Comparison of ENCODE assay signal across 8 cellular contexts in genomic region chr2:112584134-112584890, GRCh38. TPM values are rescaled to one million over a fixed set of nuclear protein-coding genes. Genes with fewer than 3 reads are reported as not detected.
DNase-seq lines count a peak whose midpoint lies in the region; ATAC-seq and TF ChIP-seq lines count a peak whose summit lies in the region.

CHCHD5 (plus strand) TSS chr2:112584609; CDS start chr2:112584648, 39 bp downstream.

- no peak for TF ChIP-seq RAD21 in Ishikawa (IDR thresholded peaks at IDR 0.05; ENCODE audit: low read depth)

- peak within 1 kb of the TSS; percentile 82 for H3K9ac ChIP-seq in mucosa of stomach (ENCODE audit: low read length)

- peak within 1 kb of the TSS; percentile 80 to 97 (median 91) for H3K27ac ChIP-seq in Peyer's patch
- H3K27ac ChIP-seq in esophagus (ENCODE audit: low read depth in 2 of 2, low read length in 1 of 2), result peak within 1 kb of the TSS; percentile 98 to 100

- ATAC-seq in GM21619 (IDR thresholded peaks at IDR 0.05; ENCODE audit: unreplicated experiment), result peak; percentile 88
- ATAC-seq in activated T-cell treated with anti-CD3 and anti-CD28 coated beads, Interleukin-2, amount 50 U/mL, for 4 hours, result peak; percentile 94

- H3K4me1 ChIP-seq in Peyer's patch, result peaks cover 3 to 10% (median 7%) of the 10 kb centered on the region in 4 donors
- peaks cover 10 to 11% of the 10 kb centered on the region in 2 donors for H3K4me1 ChIP-seq in esophagus (ENCODE audit: control insufficient read depth in 2 of 2, insufficient read depth in 2 of 2, low read length in 1 of 2)
- H3K4me1 ChIP-seq in mucosa of stomach (ENCODE audit: control insufficient read depth, insufficient read depth, low read length), result peaks cover 17% of the 10 kb centered on the region

- peak; percentile 31; the same call in 1 of the 2 replicates for TF ChIP-seq EP300 in Ishikawa (IDR thresholded peaks at IDR 0.05; ENCODE audit: borderline replicate concordance)

- peaks cover 39% of the 10 kb centered on the region for H3K4me1 Mint-ChIP-seq in activated T-cell treated with anti-CD3 and anti-CD28 coated beads, Interleukin-2, amount 50 U/mL, for 4 hours (ENCODE audit: low read depth)

- peak; percentile 44 to 50 for TF ChIP-seq POLR2A in Peyer's patch (IDR thresholded peaks at IDR 0.05)

- no peaks in the 10 kb centered on the region for H3K27me3 Mint-ChIP-seq in activated T-cell treated with anti-CD3 and anti-CD28 coated beads, Interleukin-2, amount 50 U/mL, for 4 hours (ENCODE audit: low read depth)

- H3K9me3 ChIP-seq in Peyer's patch, result no peaks in the 10 kb centered on the region
- H3K9me3 ChIP-seq in esophagus (ENCODE audit: control insufficient read depth in 2 of 2, insufficient read depth in 1 of 2, low read depth in 1 of 2, low read length in 1 of 2), result no peaks in the 10 kb centered on the region
- no peaks in the 10 kb centered on the region for H3K9me3 ChIP-seq in mucosa of stomach (ENCODE audit: control insufficient read depth, low read length)

- peaks cover 11% of the 10 kb centered on the region for H3K36me3 Mint-ChIP-seq in activated T-cell treated with anti-CD3 and anti-CD28 coated beads, Interleukin-2, amount 50 U/mL, for 4 hours (ENCODE audit: insufficient read depth)

- DNase-seq in DMS153 (lab: John Stamatoyannopoulos, UW) (peak; percentile 95), Peyer's patch (peak; percentile 93 to 98 (median 95))
- peak; percentile 87 for DNase-seq in activated T-cell treated with anti-CD3 and anti-CD28 coated beads, Interleukin-2, amount 50 U/mL, for 4 hours
- DNase-seq in stimulated activated CD8-positive, alpha-beta memory T cell treated with anti-CD3 and anti-CD28 coated beads, Interleukin-4, amount 100 ng/mL, for 48 hours, result peak; percentile 94

- peak within 1 kb of the TSS; percentile 60 to 71 (median 63) for H3K4me3 ChIP-seq in Peyer's patch
- H3K4me3 ChIP-seq in esophagus (ENCODE audit: low read depth in 1 of 2, low read length in 2 of 2), result peak within 1 kb of the TSS; percentile 76 to 78
- peak within 1 kb of the TSS; percentile 56 for H3K4me3 ChIP-seq in mucosa of stomach (ENCODE audit: low read length)

- H3K4me3 Mint-ChIP-seq in activated T-cell treated with anti-CD3 and anti-CD28 coated beads, Interleukin-2, amount 50 U/mL, for 4 hours, result peak within 1 kb of the TSS; percentile 87

- peak in 4 of 6 experiments; percentile 19 to 26 (median 24) for TF ChIP-seq CTCF in Peyer's patch (IDR thresholded peaks at IDR 0.05)

- H3K36me3 ChIP-seq in Peyer's patch (peaks cover 0 to 18% (median 0%) of the 10 kb centered on the region in 3 donors), esophagus (ENCODE audit: control insufficient read depth in 2 of 2, insufficient read depth in 2 of 2, low read length in 1 of 2) (peaks cover 0 to 12% of the 10 kb centered on the region in 2 donors), mucosa of stomach (ENCODE audit: control insufficient read depth, insufficient read depth, low read length) (no peaks in the 10 kb centered on the region)

- 1% methylated on average over 54 of the region's 54 CpGs for WGBS in esophagus, 2 donors

- no peaks in the 10 kb centered on the region for H3K9me3 Mint-ChIP-seq in activated T-cell treated with anti-CD3 and anti-CD28 coated beads, Interleukin-2, amount 50 U/mL, for 4 hours

- H3K27me3 ChIP-seq in Peyer's patch (no peaks in the 10 kb centered on the region), esophagus (ENCODE audit: control insufficient read depth in 1 of 2, insufficient read depth in 2 of 2, low read length in 2 of 2) (no peaks in the 10 kb centered on the region), mucosa of stomach (ENCODE audit: control insufficient read depth, insufficient read depth, low read length) (no peaks in the 10 kb centered on the region)

TF ChIP-seq in Ishikawa, 13 proteins besides CTCF, POLR2A, EP300 and RAD21:
- TF ChIP-seq USF1 (IDR thresholded peaks at IDR 0.05), result 0 out of 2 replicates have a peak, but pooled peaks have one; percentile 20
- TF ChIP-seq EGR1 (IDR thresholded peaks at IDR 0.05), result peak; percentile 59
- no peak for TF ChIP-seq TEAD4 (IDR thresholded peaks at IDR 0.05)
- TF ChIP-seq FOXM1 (IDR thresholded peaks at IDR 0.05; ENCODE audit: borderline replicate concordance, low read depth), result no peak
- peak; percentile 96 for TF ChIP-seq CEBPB (IDR thresholded peaks at IDR 0.05)
- peak; percentile 67 for TF ChIP-seq MAX (IDR thresholded peaks at IDR 0.05)
- no peak; the same call in 1 of the 2 replicates for TF ChIP-seq CREB1 (IDR thresholded peaks at IDR 0.05; ENCODE audit: low read depth)
- peak; percentile 77 for TF ChIP-seq TAF1 (IDR thresholded peaks at IDR 0.05; ENCODE audit: low read depth)
- no peak for TF ChIP-seq ZBTB7A (IDR thresholded peaks at IDR 0.05; ENCODE audit: low read depth)
- TF ChIP-seq YY1 (IDR thresholded peaks at IDR 0.05; ENCODE audit: low read depth), result peak; percentile 98
- 0 out of 2 replicates have a peak, but pooled peaks have one; percentile 9 for TF ChIP-seq NFIC (IDR thresholded peaks at IDR 0.05)
- no peak for TF ChIP-seq REST (IDR thresholded peaks at IDR 0.05; ENCODE audit: low read depth)
- peak; percentile 35 for TF ChIP-seq TCF12 (IDR thresholded peaks at IDR 0.05; ENCODE audit: low read depth)

RNA-seq across cellular contexts. Expression of gene CHCHD5, which starts in this region (rescaled TPM):
- total RNA-seq in Peyer's patch, result 10 to 100 TPM in 3 of 4 donors, 1 to 10 TPM in 1; 8.3 to 20.7 (median 11.4) TPM
- total RNA-seq in activated T-cell treated with anti-CD3 and anti-CD28 coated beads, Interleukin-2, amount 50 U/mL, for 4 hours, result 10 to 100 TPM; 35.2 to 45.9 (median 45.4) TPM
- polyA plus RNA-seq in esophagus, result 10 to 100 TPM; 26.7 to 37.3 TPM

Comparison
In these comparisons a context has a peak if more than half of its experiments do, and no peak if none do; other contexts are left out.
1. Peak in every context shown above with its lines: DNase-seq, ATAC-seq, H3K4me3 ChIP-seq and H3K27ac ChIP-seq.